Comparison of ENCODE assay signal across 30 cellular contexts in genomic region chr2:45320956-45321355, GRCh38.
"Had no signal": no experiment of that assay in that cellular context is flagged by ENCODE, and none has a peak within 500 bp of the region (broad histone marks: within the 10 kb centered on the region; RNA-seq: fewer than 3 reads in every experiment).

No MANE protein-coding gene starts in this region.

- H3K4me1 ChIP-seq: neural progenitor cell, parathyroid adenoma, psoas muscle, right lobe of liver, suprapubic skin, testis, tibial artery, transverse colon, upper lobe of right lung, uterus had no signal

- H2AFZ ChIP-seq: neural progenitor cell, parathyroid adenoma had no signal

- H3K4me3 ChIP-seq: neural progenitor cell, ovary, psoas muscle, right lobe of liver, sigmoid colon, suprapubic skin, testis, tibial artery, transverse colon, upper lobe of right lung, uterus had no signal

- H3K4me1 Mint-ChIP-seq: natural killer cell; nephron; neural progenitor cell; stimulated activated memory B cell treated with anti-CD40 and anti-IgM and Interleukin-4, amounts not matched to agents 10 μg/mL and 1 μg/mL and 100 μg/mL, for 72 hours; stimulated activated naive CD8-positive, alpha-beta T cell treated with anti-CD3 and anti-CD28 coated beads, Interleukin-15, amount 100 ng/mL, for 72 hours had no signal

- DNase-seq: natural killer cell; occipital lobe; ovary; posterior cingulate gyrus; psoas muscle; right cardiac atrium; right lobe of liver; sigmoid colon; small intestine; stimulated activated CD4-positive, alpha-beta T cell treated with anti-CD3 and anti-CD28 coated beads, Interleukin-12 subunit alpha, Interleukin-12 subunit beta, amount 100 ng/mL, for 4 hours; stimulated activated CD4-positive, alpha-beta T cell treated with anti-CD3 and anti-CD28 coated beads, Interleukin-1b, Interleukin-23, amount 100 ng/mL, for 48 hours; stimulated activated CD4-positive, alpha-beta T cell treated with anti-CD3 and anti-CD28 coated beads, Interleukin-4, amount 100 ng/mL, for 1 hour; stimulated activated CD4-positive, alpha-beta T cell treated with anti-CD3 and anti-CD28 coated beads, Interleukin-4, amount 100 ng/mL, for 4 hours; stimulated activated CD8-positive, alpha-beta memory T cell treated with anti-CD3 and anti-CD28 coated beads, Interleukin-4, amount 100 ng/mL, for 48 hours; stimulated activated naive CD4-positive, alpha-beta T cell; stimulated activated naive CD8-positive, alpha-beta T cell treated with anti-CD3 and anti-CD28 coated beads, Interleukin-15, amount 100 ng/mL, for 72 hours; stimulated activated naive CD8-positive, alpha-beta T cell treated with anti-CD3 and anti-CD28 coated beads, Interleukin-15, Interleukin-2, amounts not matched to agents 100 U/mL and 50 U/mL, for 24 hours; substantia nigra; testis; tibial artery; transverse colon; upper lobe of right lung; uterus had no signal

- H3K27me3 Mint-ChIP-seq: stimulated activated naive CD8-positive, alpha-beta T cell treated with anti-CD3 and anti-CD28 coated beads, Interleukin-15, amount 100 ng/mL, for 72 hours had no signal

- H3K27ac ChIP-seq: neural progenitor cell, ovary, parathyroid adenoma, psoas muscle, right lobe of liver, sigmoid colon, suprapubic skin, testis, tibial artery, transverse colon, upper lobe of right lung, uterus had no signal

- ATAC-seq: natural killer cell; psoas muscle; right cardiac atrium; right lobe of liver; stimulated activated memory B cell treated with anti-CD40 and anti-IgM and Interleukin-4, amounts not matched to agents 10 μg/mL and 1 μg/mL and 100 μg/mL, for 72 hours; stimulated activated naive CD8-positive, alpha-beta T cell treated with anti-CD3 and anti-CD28 coated beads, Interleukin-15, amount 100 ng/mL, for 72 hours; stimulated activated naive CD8-positive, alpha-beta T cell treated with anti-CD3 and anti-CD28 coated beads, Interleukin-15, Interleukin-2, amounts not matched to agents 100 U/mL and 50 U/mL, for 24 hours; upper lobe of right lung had no signal

- H3K79me2 ChIP-seq: parathyroid adenoma had no signal

- H3K4me2 ChIP-seq: neural progenitor cell had no signal

- H3K9me3 ChIP-seq: ovary, right lobe of liver, suprapubic skin, testis, transverse colon, upper lobe of right lung, uterus had no signal

- H3K4me3 Mint-ChIP-seq: natural killer cell; nephron; neural progenitor cell; stimulated activated memory B cell treated with anti-CD40 and anti-IgM and Interleukin-4, amounts not matched to agents 10 μg/mL and 1 μg/mL and 100 μg/mL, for 72 hours; stimulated activated naive CD8-positive, alpha-beta T cell treated with anti-CD3 and anti-CD28 coated beads, Interleukin-15, amount 100 ng/mL, for 72 hours; type B pancreatic cell had no signal

- H3K36me3 Mint-ChIP-seq: natural killer cell, neural progenitor cell, type B pancreatic cell had no signal

- H3K36me3 ChIP-seq: neural progenitor cell, ovary, right lobe of liver, sigmoid colon, suprapubic skin, tibial artery, transverse colon, upper lobe of right lung, uterus had no signal

- H3K27me3 ChIP-seq: neural progenitor cell, ovary, right lobe of liver, sigmoid colon, suprapubic skin, testis, tibial artery, transverse colon, uterus had no signal

- H3K27ac Mint-ChIP-seq: natural killer cell; nephron; neural progenitor cell; progenitor cell of endocrine pancreas; stimulated activated memory B cell treated with anti-CD40 and anti-IgM and Interleukin-4, amounts not matched to agents 10 μg/mL and 1 μg/mL and 100 μg/mL, for 72 hours; type B pancreatic cell had no signal

- H3K9ac ChIP-seq: neural progenitor cell, parathyroid adenoma had no signal
